14 cellular contexts compared by ENCODE assay signal in the genomic region with DNA sequence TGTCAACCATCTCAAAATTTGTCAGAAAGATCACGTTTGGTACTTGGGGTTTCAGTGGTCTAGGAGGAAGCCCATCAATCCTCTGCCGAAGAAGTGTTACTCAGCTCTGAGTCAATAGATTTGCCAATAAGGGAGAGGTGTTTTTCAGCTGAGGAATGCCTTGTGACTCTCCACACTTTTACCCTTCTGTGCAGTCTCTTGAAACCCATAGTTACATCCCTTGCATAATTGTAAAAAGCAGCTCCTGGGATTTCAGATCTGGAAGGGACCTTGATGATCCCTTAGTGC. TPM values are rescaled to one million over a fixed set of nuclear protein-coding genes. Genes with fewer than 3 reads are reported as not detected.
DNase-seq lines count a peak whose midpoint lies in the region; ATAC-seq, FAIRE-seq and TF ChIP-seq lines count a peak whose summit lies in the region.
"Had no signal": no experiment of that assay in that cellular context is flagged by ENCODE, and none has a peak within 500 bp of the region (broad histone marks: within the 10 kb centered on the region; RNA-seq: fewer than 3 reads in every experiment).

No MANE protein-coding gene starts in this region.

- no peaks in the 10 kb centered on the region for H3K36me3 Mint-ChIP-seq in activated naive CD4-positive, alpha-beta T cell treated with anti-CD3 and anti-CD28 coated beads, Interleukin-2, amount 50 U/mL, for 72 hours
- no peaks in the 10 kb centered on the region for H3K36me3 Mint-ChIP-seq in activated naive CD4-positive, alpha-beta T cell treated with anti-CD3 and anti-CD28 coated beads for 36 hours (ENCODE audit: low read depth)

- peaks cover 46% of the 10 kb centered on the region for H3K4me1 ChIP-seq in SJCRH30

- H3K9me3 Mint-ChIP-seq in activated naive CD4-positive, alpha-beta T cell treated with anti-CD3 and anti-CD28 coated beads, Interleukin-2, amount 50 U/mL, for 72 hours = no peaks in the 10 kb centered on the region
- peaks cover 1% of the 10 kb centered on the region for H3K9me3 Mint-ChIP-seq in activated naive CD4-positive, alpha-beta T cell treated with anti-CD3 and anti-CD28 coated beads for 36 hours

- intact Hi-C loops in activated naive CD4-positive, alpha-beta T cell treated with anti-CD3 and anti-CD28 coated beads for 36 hours (cut with micrococcal nuclease) = no loop called here

- no peaks in the 10 kb centered on the region for H3K36me3 ChIP-seq in SJCRH30

- no peak overlapping the region for H3K27ac Mint-ChIP-seq in activated naive CD4-positive, alpha-beta T cell treated with anti-CD3 and anti-CD28 coated beads, Interleukin-2, amount 50 U/mL, for 72 hours
- H3K27ac Mint-ChIP-seq in activated naive CD4-positive, alpha-beta T cell treated with anti-CD3 and anti-CD28 coated beads for 36 hours = no peak overlapping the region

- TF ChIP-seq CTCF in fibroblast of mammary gland (conservative IDR thresholded peaks at IDR 0.05; ENCODE audit: control insufficient read depth, insufficient read depth, low read depth, low read length) = no peak

- H3K4me3 ChIP-seq in SJCRH30 (no peak overlapping the region), fibroblast of mammary gland (ENCODE audit: control insufficient read depth, low read depth, low read length) (peak overlapping the region; percentile 26)

- CTCF ChIA-PET in activated naive CD4-positive, alpha-beta T cell treated with anti-CD3 and anti-CD28 coated beads for 36 hours (lab: Charles Lee) = no interaction called here

- FAIRE-seq in urothelium cell line (lab: Jason Lieb, UNC) = no peak
- FAIRE-seq: G401.6 had no signal

- peak; percentile 37 to 73 for ATAC-seq in activated naive CD4-positive, alpha-beta T cell treated with anti-CD3 and anti-CD28 coated beads, Interleukin-2, amount 50 U/mL, for 72 hours
- no peak for ATAC-seq in GM19395 (IDR thresholded peaks at IDR 0.05; ENCODE audit: unreplicated experiment)

- H3K9me3 ChIP-seq in SJCRH30 (replicated peaks) = no peaks in the 10 kb centered on the region

- H3K27ac ChIP-seq in SJCRH30 = peak overlapping the region; percentile 83

- H3K4me1 Mint-ChIP-seq in activated naive CD4-positive, alpha-beta T cell treated with anti-CD3 and anti-CD28 coated beads for 36 hours (ENCODE audit: low read depth) = peaks cover 2% of the 10 kb centered on the region

- no peaks in the 10 kb centered on the region for H3K27me3 ChIP-seq in SJCRH30

- DNase-seq in activated naive CD4-positive, alpha-beta T cell treated with anti-CD3 and anti-CD28 coated beads, Interleukin-2, amount 50 U/mL, for 72 hours (ENCODE audit: low spot score in 2 of 2) = no peak
- no peak for DNase-seq in activated naive CD4-positive, alpha-beta T cell treated with anti-CD3 and anti-CD28 coated beads for 36 hours
- DNase-seq in SJCRH30 = peak in 1 of 2 experiments; percentile 23
- peak; percentile 94 for DNase-seq in fibroblast of mammary gland (ENCODE audit: low read depth)
- DNase-seq in urothelium cell line (ENCODE audit: low spot score) = peak; percentile 37
- DNase-seq in COLO668 (lab: John Stamatoyannopoulos, UW; ENCODE audit: unreplicated experiment) = no peak
- DNase-seq in NOMO-1 treated with dmso at 0.1 percent for 144 hours (lab: John Stamatoyannopoulos, UW; ENCODE audit: unreplicated experiment) = no peak
- DNase-seq: cerebellar nuclear complex; NCI-H2171 treated with DMSO at 0.1 percent for 48 hours; stimulated activated CD4-positive, alpha-beta T cell treated with anti-CD3 and anti-CD28 coated beads, Interleukin-2, amount 100 ng/mL, for 24 hours had no signal

- peaks cover 2% of the 10 kb centered on the region for H3K27me3 Mint-ChIP-seq in activated naive CD4-positive, alpha-beta T cell treated with anti-CD3 and anti-CD28 coated beads for 36 hours (ENCODE audit: low read depth)

- H3K4me3 Mint-ChIP-seq in activated naive CD4-positive, alpha-beta T cell treated with anti-CD3 and anti-CD28 coated beads for 36 hours = no peak overlapping the region

RNA-seq across cellular contexts. Expression of a gene that starts 47.5 kb away (rescaled TPM):
- not detected for total RNA-seq in activated naive CD4-positive, alpha-beta T cell treated with anti-CD3 and anti-CD28 coated beads, Interleukin-2, amount 50 U/mL, for 72 hours
- not detected for total RNA-seq in activated naive CD4-positive, alpha-beta T cell treated with anti-CD3 and anti-CD28 coated beads for 36 hours
- total RNA-seq in SJCRH30 (2014; rRNA removed; shearing (Covaris generic)) = 0.12 TPM in 1 of 2 replicates, not detected in the other
- total RNA-seq: A673; activated CD8-positive, alpha-beta memory T cell treated with anti-CD3 and anti-CD28 coated beads for 36 hours had no signal

Comparison
In these comparisons a context has a peak if more than half of its experiments do, and no peak if none do; other contexts are left out.
1. DNase-seq: peak in fibroblast of mammary gland (single experiment) and urothelium cell line (single experiment); none in activated naive CD4-positive, alpha-beta T cell treated with anti-CD3 and anti-CD28 coated beads, Interleukin-2, amount 50 U/mL, for 72 hours (0 of 2), activated naive CD4-positive, alpha-beta T cell treated with anti-CD3 and anti-CD28 coated beads for 36 hours (single experiment), COLO668 (single experiment) and NOMO-1 treated with dmso at 0.1 percent for 144 hours (single experiment).